ENCODE assay signal across 11 cellular contexts in genomic region chr7:44144968-44145418, GRCh38. TPM values are rescaled to one million over a fixed set of nuclear protein-coding genes. Genes with fewer than 3 reads are reported as not detected.
DNase-seq lines count a peak whose midpoint lies in the region; ATAC-seq and TF ChIP-seq lines count a peak whose summit lies in the region.
"Had no signal": no experiment of that assay in that cellular context is flagged by ENCODE, and none has a peak within 500 bp of the region (broad histone marks: within the 10 kb centered on the region; RNA-seq: fewer than 3 reads in every experiment).

No MANE protein-coding gene starts in this region.

- H4K5ac ChIP-seq in H9 (ENCODE audit: insufficient read length, low read depth, low read length): no peak overlapping the region

- peaks cover 6 to 28% (median 20%) of the 10 kb centered on the region in 10 experiments; a peak in 19 of 20 replicates for H3K4me1 ChIP-seq in BLaER1 treated with 17β-estradiol and CSF1 and Interleukin-3, amounts not matched to agents 10 nM and 100 nM
- H3K4me1 ChIP-seq in H9 (ENCODE audit: insufficient read depth, low read length) (no peaks in the 10 kb centered on the region), endodermal cell (ENCODE audit: control insufficient read depth, insufficient read depth, low read length) (peaks cover 20% of the 10 kb centered on the region)

- no CpG with 5 or more reads among the region's 27 CpGs for WGBS in H9 (ENCODE audit: extremely low coverage, insufficient read length, low lambda C conversion rate)
- 87 to 92% methylated on average over 13 to 27 of the region's 27 CpGs for WGBS in endodermal cell (ENCODE audit: insufficient coverage in 1 of 2, insufficient read length in 1 of 2), 2 experiments

- no peak overlapping the region for H2BK120ac ChIP-seq in H9 (ENCODE audit: low read depth, low read length, poor library complexity, severe bottlenecking)

- H4K91ac ChIP-seq in H9 (ENCODE audit: insufficient read length, low read depth, low read length): no peak overlapping the region

- H3K56ac ChIP-seq in H9 (ENCODE audit: insufficient read length, low read depth, low read length): no peak overlapping the region

- no peaks in the 10 kb centered on the region for H3K36me3 ChIP-seq in BLaER1 treated with 17β-estradiol and CSF1 and Interleukin-3, amounts not matched to agents 10 nM and 100 nM
- no peaks in the 10 kb centered on the region for H3K36me3 ChIP-seq in endodermal cell (ENCODE audit: control insufficient read depth, insufficient read depth, low read length)

- H2BK5ac ChIP-seq in H9 (ENCODE audit: insufficient read length, low read length): no peak overlapping the region

- H2BK15ac ChIP-seq in H9 (ENCODE audit: low read depth, low read length): no peak overlapping the region

- no peak overlapping the region for H3K23ac ChIP-seq in H9 (ENCODE audit: insufficient read length, low read depth, low read length)

- no peak overlapping the region for H2AK5ac ChIP-seq in H9 (ENCODE audit: insufficient read length, low read length)

- no peak overlapping the region for H3K4ac ChIP-seq in H9 (ENCODE audit: low read depth, low read length)

- peak overlapping the region in 1 of 11 experiments; percentile 33; a peak in 1 of 22 replicates for H3K9ac ChIP-seq in BLaER1 treated with 17β-estradiol and CSF1 and Interleukin-3, amounts not matched to agents 10 nM and 100 nM
- H3K9ac ChIP-seq in H9 (ENCODE audit: extremely low read depth, insufficient read length, low read length): no peak overlapping the region
- no peak overlapping the region for H3K9ac ChIP-seq in endodermal cell (ENCODE audit: extremely low read depth, low read length, poor library complexity, severe bottlenecking)

- H3K36me3 Mint-ChIP-seq in H9 (ENCODE audit: insufficient read depth in 1 of 3, low read depth in 3 of 3) (no peaks in the 10 kb centered on the region; a peak in 1 of 7 replicates), endodermal cell (ENCODE audit: low read depth) (no peaks in the 10 kb centered on the region)

- H3K27me3 Mint-ChIP-seq in H9 (ENCODE audit: low read depth) (peaks cover 53% of the 10 kb centered on the region), endodermal cell (ENCODE audit: insufficient read depth) (peaks cover 37% of the 10 kb centered on the region)

- no peak overlapping the region for H2AFZ ChIP-seq in H9 (ENCODE audit: low read length)

- H4K20me1 ChIP-seq in BLaER1 treated with 17β-estradiol and CSF1 and Interleukin-3, amounts not matched to agents 10 nM and 100 nM: no peaks in the 10 kb centered on the region; a peak in 1 of 22 replicates
- H4K20me1 ChIP-seq in H9 (ENCODE audit: control insufficient read depth, insufficient read depth, insufficient read length): no peaks in the 10 kb centered on the region

- no peaks in the 10 kb centered on the region for H3K79me1 ChIP-seq in H9 (ENCODE audit: insufficient read depth, low read depth, low read length, poor library complexity, severe bottlenecking)

- no peak overlapping the region for H3T11ph ChIP-seq in H9 (ENCODE audit: low read length)

- no peaks in the 10 kb centered on the region for H3K79me2 ChIP-seq in H9 (ENCODE audit: insufficient read depth, low read length)

- peaks cover 9% of the 10 kb centered on the region for H3K23me2 ChIP-seq in H9 (ENCODE audit: insufficient read length, low read depth, low read length, poor library complexity, severe bottlenecking)

- H3K9me3 Mint-ChIP-seq in H9 (no peaks in the 10 kb centered on the region), endodermal cell (peaks cover 2% of the 10 kb centered on the region)

- no peak overlapping the region for H4K8ac ChIP-seq in H9 (replicated peaks; ENCODE audit: insufficient read length, low read depth, low read length)

- peaks cover 0 to 8% (median 0%) of the 10 kb centered on the region in 11 experiments; a peak in 4 of 22 replicates for H3K27me3 ChIP-seq in BLaER1 treated with 17β-estradiol and CSF1 and Interleukin-3, amounts not matched to agents 10 nM and 100 nM
- H3K27me3 ChIP-seq in H9 (ENCODE audit: insufficient read depth, low read length) (peaks cover 8% of the 10 kb centered on the region; the same call in 1 of the 2 replicates), endodermal cell (ENCODE audit: control insufficient read depth, insufficient read depth, low read length, poor library complexity, severe bottlenecking) (peaks cover 25% of the 10 kb centered on the region)

- no peak overlapping the region for H3K27ac ChIP-seq in BLaER1 treated with 17β-estradiol and CSF1 and Interleukin-3, amounts not matched to agents 10 nM and 100 nM
- H3K27ac ChIP-seq in H9 (ENCODE audit: insufficient read length, low read depth, low read length): no peak overlapping the region
- no peak overlapping the region for H3K27ac ChIP-seq in endodermal cell (ENCODE audit: low read depth, low read length)

- H3K27ac Mint-ChIP-seq in H9 (no peak overlapping the region), endodermal cell (no peak overlapping the region)

- no peak overlapping the region for H2BK20ac ChIP-seq in H9 (ENCODE audit: low read depth, low read length, poor library complexity, severe bottlenecking)

- ATAC-seq in omental fat pad (ENCODE audit: low FRiP score) (no peak), GM19397 (IDR thresholded peaks at IDR 0.05; ENCODE audit: unreplicated experiment) (no peak)

- TF ChIP-seq CTCF in H9 (conservative IDR thresholded peaks at IDR 0.05) (no peak), endodermal cell (conservative IDR thresholded peaks at IDR 0.05) (no peak), omental fat pad (IDR thresholded peaks at IDR 0.05) (no peak)

- DNase-seq in H9 (no peak), endodermal cell (no peak), omental fat pad (ENCODE audit: low spot score) (peak; percentile 6), AG08396 (ENCODE audit: low spot score) (no peak), GM19240 (ENCODE audit: insufficient read length, low spot score) (no peak), mucosa of gallbladder (ENCODE audit: low spot score) (no peak)
- DNase-seq: OCI-M1 had no signal

- H3K18ac ChIP-seq in H9 (ENCODE audit: insufficient read length, low read depth, low read length): no peak overlapping the region

- H3K4me3 ChIP-seq in BLaER1 treated with 17β-estradiol and CSF1 and Interleukin-3, amounts not matched to agents 10 nM and 100 nM: peak overlapping the region in 4 of 10 experiments; percentile 49 to 68 (median 54); a peak in 3 of 20 replicates
- no peak overlapping the region for H3K4me3 ChIP-seq in endodermal cell (ENCODE audit: low read length)

- H3K14ac ChIP-seq in H9 (ENCODE audit: insufficient read depth, low read length): peak overlapping the region; percentile 45; the same call in 1 of the 2 replicates

- H2BK12ac ChIP-seq in H9 (ENCODE audit: insufficient read length, low read depth, low read length): no peak overlapping the region

- H3K4me3 Mint-ChIP-seq in H9: peak overlapping the region; percentile 65 to 85
- peak overlapping the region; percentile 44 for H3K4me3 Mint-ChIP-seq in endodermal cell

- H3K4me1 Mint-ChIP-seq in H9: peaks cover 14 to 27% of the 10 kb centered on the region in 2 experiments
- peaks cover 22% of the 10 kb centered on the region for H3K4me1 Mint-ChIP-seq in endodermal cell

- H3K9me3 ChIP-seq in BLaER1 treated with 17β-estradiol and CSF1 and Interleukin-3, amounts not matched to agents 10 nM and 100 nM (replicated peaks in 1 of 11): no peaks in the 10 kb centered on the region
- H3K9me3 ChIP-seq in H9 (ENCODE audit: control insufficient read depth, low read depth, low read length): no peaks in the 10 kb centered on the region
- H3K9me3 ChIP-seq in endodermal cell (ENCODE audit: control insufficient read depth, low read length): no peaks in the 10 kb centered on the region

- H3K4me2 ChIP-seq in BLaER1 treated with 17β-estradiol and CSF1 and Interleukin-3, amounts not matched to agents 10 nM and 100 nM: peak overlapping the region in 10 of 11 experiments; percentile 83 to 97 (median 90); a peak in 19 of 22 replicates
- H3K4me2 ChIP-seq in H9 (ENCODE audit: insufficient read depth, insufficient read length, low read length): peak overlapping the region; percentile 66

RNA-seq across cellular contexts. Expression of gene MYL7, which starts 3.9 kb away (rescaled TPM):
- total RNA-seq in H9 (2021): 4.9 and 5.7 TPM in 2 replicates
- 100 to 1,000 TPM; 115 to 120 TPM for total RNA-seq in endodermal cell
- polyA plus RNA-seq in endodermal cell (2013, experiment 1 of 2): 102 TPM
- 140 TPM for polyA plus RNA-seq in endodermal cell (2013, experiment 2 of 2)
- total RNA-seq in omental fat pad: not detected
- not detected for total RNA-seq in mucosa of gallbladder
- total RNA-seq: HT1080, osteoblast had no signal

RNA-seq across cellular contexts. Expression of gene POLD2, which starts 21.6 kb away (rescaled TPM):
- 126 and 131 TPM in 2 replicates for total RNA-seq in H9 (2021)
- 100 to 1,000 TPM; 127 to 141 TPM for total RNA-seq in endodermal cell
- polyA plus RNA-seq in endodermal cell (2013, experiment 1 of 2): 118 TPM
- 108 TPM for polyA plus RNA-seq in endodermal cell (2013, experiment 2 of 2)
- 10 to 100 TPM; 41.9 to 71.3 (median 44.2) TPM for total RNA-seq in omental fat pad
- 81.6 TPM for total RNA-seq in mucosa of gallbladder

RNA-seq across cellular contexts. Expression of gene AEBP1, which starts 40.8 kb away (rescaled TPM):
- total RNA-seq in H9 (2021) (49.1 and 49.3 TPM in 2 replicates), endodermal cell (10 to 100 TPM; 55.2 to 65.8 TPM), omental fat pad (100 to 1,000 TPM in 3 of 4 donors, 10 to 100 TPM in 1; 64.9 to 209 (median 163) TPM), mucosa of gallbladder (107 TPM)
- 52.9 TPM for polyA plus RNA-seq in endodermal cell (2013, experiment 1 of 2)
- polyA plus RNA-seq in endodermal cell (2013, experiment 2 of 2): 51.0 TPM
- total RNA-seq: HT1080 had no signal

RNA-seq across cellular contexts. Expression of gene GCK, which starts 44.2 kb away (rescaled TPM):
- 0.90 and 0.98 TPM in 2 replicates for total RNA-seq in H9 (2021)
- under 1 TPM; 0.29 to 0.48 TPM for total RNA-seq in endodermal cell
- 5.4 TPM for polyA plus RNA-seq in endodermal cell (2013, experiment 1 of 2)
- 5.5 TPM for polyA plus RNA-seq in endodermal cell (2013, experiment 2 of 2)
- 1 to 10 TPM in 2 of 4 donors, under 1 TPM in 2; 0.38 to 3.9 (median 1.1) TPM for total RNA-seq in omental fat pad
- 0.95 TPM for total RNA-seq in mucosa of gallbladder
- total RNA-seq: HT1080, osteoblast had no signal

RNA-seq across cellular contexts. Expression of gene YKT6, which starts 55.8 kb away (rescaled TPM):
- total RNA-seq in H9 (2021) (104 and 105 TPM in 2 replicates), endodermal cell (100 to 1,000 TPM in 1 of 2 donors, 10 to 100 TPM in 1; 96.2 to 101 TPM), omental fat pad (10 to 100 TPM; 48.3 to 75.8 (median 54.4) TPM), mucosa of gallbladder (58.6 TPM)
- polyA plus RNA-seq in endodermal cell (2013, experiment 1 of 2): 93.6 TPM
- polyA plus RNA-seq in endodermal cell (2013, experiment 2 of 2): 85.7 TPM

Comparison
In these comparisons a context has a peak if more than half of its experiments do, and no peak if none do; other contexts are left out.
1. RNA of gene MYL7, which starts 3.9 kb away (total RNA-seq): 115 to 120 TPM in endodermal cell; 4.9 to 5.7 TPM in H9, not detected in mucosa of gallbladder (single experiment) and not detected in omental fat pad; every median in the first group is over 10 times any median in the second.